In the genomic region with DNA sequence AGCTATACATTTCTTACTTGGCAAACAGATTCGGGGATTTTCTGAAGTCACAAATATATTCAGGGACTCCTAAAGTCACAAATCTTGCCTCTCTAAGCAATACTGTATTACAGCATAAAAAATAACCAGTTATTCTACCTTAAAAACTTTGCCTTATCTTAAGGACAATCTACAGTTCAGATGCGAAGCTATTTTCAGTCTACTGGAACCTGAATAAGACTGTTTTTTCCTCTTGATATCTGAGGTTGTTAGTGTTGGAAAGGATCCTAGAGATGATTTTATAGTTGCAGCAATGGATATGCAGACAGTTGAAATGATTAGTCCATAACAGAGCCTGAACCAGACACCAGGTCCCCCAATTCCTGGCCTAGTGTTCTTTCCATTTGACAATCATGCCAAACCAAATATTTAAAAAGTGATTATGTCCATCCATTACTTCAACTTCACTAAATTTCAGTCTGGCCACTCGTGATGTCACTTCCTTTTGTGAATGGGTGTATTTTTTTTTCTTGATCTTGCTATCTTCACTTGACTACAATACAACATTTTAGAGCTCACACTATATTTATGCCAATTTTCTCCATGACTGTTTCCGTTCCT, we compare ENCODE assay signal across 9 cellular contexts. TPM values are rescaled to one million over a fixed set of nuclear protein-coding genes. Genes with fewer than 3 reads are reported as not detected.
DNase-seq lines count a peak whose midpoint lies in the region; ATAC-seq and TF ChIP-seq lines count a peak whose summit lies in the region.
"Had no signal": no experiment of that assay in that cellular context is flagged by ENCODE, and none has a peak within 500 bp of the region (broad histone marks: within the 10 kb centered on the region; RNA-seq: fewer than 3 reads in every experiment).

No MANE protein-coding gene starts in this region.

- peaks cover 3% of the 10 kb centered on the region for H3K36me3 Mint-ChIP-seq in T-helper 17 cell (ENCODE audit: low read depth)
- H3K36me3 Mint-ChIP-seq: CD4-positive, CD25-positive, alpha-beta regulatory T cell had no signal

- no peak for TF ChIP-seq CTCF in foreskin fibroblast (IDR thresholded peaks at IDR 0.05; ENCODE audit: low read depth, low read length)
- no peak for TF ChIP-seq CTCF in gastrocnemius medialis (IDR thresholded peaks at IDR 0.05 in 4 of 5, conservative IDR thresholded peaks at IDR 0.05 in 1 of 5)

- H3K4me3 ChIP-seq in foreskin fibroblast (ENCODE audit: low read depth in 1 of 2, low read length in 2 of 2), result peak overlapping the region; percentile 78 to 85
- H3K4me3 ChIP-seq in gastrocnemius medialis, result peak overlapping the region in 3 of 4 donors; percentile 65 to 77 (median 73)

- H3K27me3 Mint-ChIP-seq in T-helper 17 cell, result peaks cover 23% of the 10 kb centered on the region

- peak overlapping the region; percentile 90 for H3K27ac Mint-ChIP-seq in T-helper 17 cell
- H3K27ac Mint-ChIP-seq: CD4-positive, CD25-positive, alpha-beta regulatory T cell had no signal

- in situ Hi-C loops in gastrocnemius medialis (cut with MboI; ENCODE audit: low sequenced_read_pairs in 4 of 4), result no loop called here

- peaks cover 10 to 27% (median 23%) of the 10 kb centered on the region in 3 donors for H3K27me3 ChIP-seq in gastrocnemius medialis

- peaks cover 20% of the 10 kb centered on the region for H3K4me1 Mint-ChIP-seq in T-helper 17 cell

- intact Hi-C loops in gastrocnemius medialis (cut with DNase I; ENCODE audit: low total_unique reads), result loop anchor here (5.0 kb wide), 1 partner anchor 194 kb away; the partner anchor contains the start of gene C15orf40

- no peaks in the 10 kb centered on the region for H3K9me3 ChIP-seq in T-helper 17 cell (ENCODE audit: control insufficient read depth, low read length, poor library complexity, severe bottlenecking)
- no peaks in the 10 kb centered on the region for H3K9me3 ChIP-seq in gastrocnemius medialis

- DNase-seq in NCI-H2171 treated with DMSO at 0.1 percent for 48 hours (lab: John Stamatoyannopoulos, UW), result peak; percentile 43
- no peak for DNase-seq in NCI-H2171 (lab: John Stamatoyannopoulos, UW)
- no peak for DNase-seq in T-helper 17 cell
- DNase-seq in foreskin fibroblast, result peak; percentile 43 to 57
- no peak for DNase-seq in gastrocnemius medialis
- no peak for DNase-seq in NCI-H526 (lab: John Stamatoyannopoulos, UW)
- no peak for DNase-seq in NCI-H510A treated with DMSO at 0.1 percent for 48 hours (lab: John Stamatoyannopoulos, UW)
- DNase-seq in HuH-7.5 (ENCODE audit: low spot score), result no peak
- DNase-seq: CD4-positive, CD25-positive, alpha-beta regulatory T cell had no signal

- TF ChIP-seq POLR2A in gastrocnemius medialis (IDR thresholded peaks at IDR 0.05), result no peak

- no peaks in the 10 kb centered on the region for H3K36me3 ChIP-seq in gastrocnemius medialis

- peak overlapping the region in 2 of 4 donors; percentile 74 to 79 for H3K27ac ChIP-seq in gastrocnemius medialis

- H3K4me1 ChIP-seq in gastrocnemius medialis, result peaks cover 7 to 9% of the 10 kb centered on the region in 2 donors

- H3K4me3 Mint-ChIP-seq in T-helper 17 cell, result peak overlapping the region; percentile 96

- ATAC-seq in T-helper 17 cell (no peak), gastrocnemius medialis (no peak)

RNA-seq across cellular contexts. Expression of gene HDGFL3, which starts 1.8 kb away (rescaled TPM):
- total RNA-seq in T-helper 17 cell (10 to 100 TPM in 1 of 2 donors, 1 to 10 TPM in 1; 4.4 to 26.4 TPM), gastrocnemius medialis (1 to 10 TPM in 3 of 4 donors, under 1 TPM in 1; 1.00 to 7.1 (median 4.1) TPM)

Comparison
In these comparisons a context has a peak if more than half of its experiments do, and no peak if none do; other contexts are left out.
1. DNase-seq: peak in NCI-H2171 treated with DMSO at 0.1 percent for 48 hours (single experiment) and foreskin fibroblast (2 of 2); none in NCI-H2171 (single experiment), T-helper 17 cell (0 of 3), gastrocnemius medialis (0 of 2), NCI-H526 (0 of 2), NCI-H510A treated with DMSO at 0.1 percent for 48 hours (single experiment) and HuH-7.5 (single experiment).